Comparison of ENCODE assay signal across 1 cellular context in genomic region chr16:24075929-24076716, GRCh38.
A peak's percentile ranks its signal among the peaks of the same experiment; 100 is the strongest.
TF ChIP-seq lines count a peak whose summit lies in the region.

No MANE protein-coding gene starts in this region.

TF ChIP-seq in K562, 482 proteins besides CTCF, POLR2A, EP300 and RAD21 (continued from another document):
- TF ChIP-seq ATF3 (IDR thresholded peaks at IDR 0.05) = peak; percentile 84
- TF ChIP-seq ATF3 (CRISPR knock-in tag; conservative IDR thresholded peaks at IDR 0.05) = no peak
- TF ChIP-seq NELFE (IDR thresholded peaks at IDR 0.05; ENCODE audit: insufficient read depth, insufficient read length) = no peak
- no peak for TF ChIP-seq POLR2AphosphoS2 (IDR thresholded peaks at IDR 0.05; ENCODE audit: low read length)
- TF ChIP-seq MAZ (CRISPR knock-in tag; conservative IDR thresholded peaks at IDR 0.05 in 1 of 2, IDR thresholded peaks at IDR 0.05 in 1 of 2) = 0 out of 4 replicates have a peak, but pooled peaks of 1 of the 2 experiments have one; percentile 17
- no peak for TF ChIP-seq ZBTB1 (CRISPR knock-in tag; IDR thresholded peaks at IDR 0.05; ENCODE audit: borderline replicate concordance, low read depth)
- TF ChIP-seq ZNF507 (tag; conservative IDR thresholded peaks at IDR 0.05) = no peak
- peak; percentile 70 for TF ChIP-seq CBFA2T3 (IDR thresholded peaks at IDR 0.05)
- no peak for TF ChIP-seq MIER1 (IDR thresholded peaks at IDR 0.05; ENCODE audit: low read depth)
- peak; percentile 53 for TF ChIP-seq ARID1B (IDR thresholded peaks at IDR 0.05)
- TF ChIP-seq NBN (IDR thresholded peaks at IDR 0.05; ENCODE audit: low read depth) = no peak
- TF ChIP-seq ELF1 (tag; IDR thresholded peaks at IDR 0.05) = no peak
- no peak for TF ChIP-seq ZNF696 (CRISPR knock-in tag; conservative IDR thresholded peaks at IDR 0.05)
- TF ChIP-seq ZNF23 (CRISPR knock-in tag; IDR thresholded peaks at IDR 0.05) = no peak
- TF ChIP-seq LCOR (CRISPR knock-in tag; IDR thresholded peaks at IDR 0.05) = peak; percentile 35; the same call in 1 of the 2 replicates
- TF ChIP-seq SMARCC2 (IDR thresholded peaks at IDR 0.05; ENCODE audit: low read depth) = no peak
- TF ChIP-seq MEIS2 (IDR thresholded peaks at IDR 0.05; ENCODE audit: partially characterized antibody) = peak; percentile 24
- no peak for TF ChIP-seq THAP7 (CRISPR knock-in tag; IDR thresholded peaks at IDR 0.05)
- TF ChIP-seq ZNF354B (CRISPR knock-in tag; IDR thresholded peaks at IDR 0.05) = no peak
- TF ChIP-seq CTBP1 (IDR thresholded peaks at IDR 0.05; ENCODE audit: borderline replicate concordance) = peak; percentile 47
- TF ChIP-seq TCF3 (CRISPR knock-in tag; IDR thresholded peaks at IDR 0.05) = peak; percentile 47
- TF ChIP-seq NCOA4 (IDR thresholded peaks at IDR 0.05; ENCODE audit: partially characterized antibody) = no peak
- TF ChIP-seq ZNF197 (CRISPR knock-in tag; IDR thresholded peaks at IDR 0.05; ENCODE audit: low read depth) = no peak
- TF ChIP-seq MNT (conservative IDR thresholded peaks at IDR 0.05) = peak; percentile 13 to 42; a peak in 1 of 4 replicates
- TF ChIP-seq CBFA2T2 (conservative IDR thresholded peaks at IDR 0.05) = peak; percentile 40
- TF ChIP-seq ATF7 (IDR thresholded peaks at IDR 0.05) = peak; percentile 16; the same call in 1 of the 2 replicates
- no peak for TF ChIP-seq ZNF277 (CRISPR knock-in tag; IDR thresholded peaks at IDR 0.05; ENCODE audit: borderline replicate concordance)
- no peak for TF ChIP-seq ETV1 (tag; conservative IDR thresholded peaks at IDR 0.05; ENCODE audit: low read depth)
- no peak for TF ChIP-seq CSDE1 (IDR thresholded peaks at IDR 0.05)
- TF ChIP-seq JUND (IDR thresholded peaks at IDR 0.05; ENCODE audit: borderline replicate concordance, low read depth, low read length) = peak; percentile 90
- TF ChIP-seq JUND (tag; IDR thresholded peaks at IDR 0.05; ENCODE audit: borderline replicate concordance, low read depth, low read length) = peak; percentile 85; the same call in 1 of the 3 replicates
- peak; percentile 43 for TF ChIP-seq SMAD4 (CRISPR knock-in tag; conservative IDR thresholded peaks at IDR 0.05)
- TF ChIP-seq RFX1 (IDR thresholded peaks at IDR 0.05) = 0 out of 2 replicates have a peak, but pooled peaks have one; percentile 8
- TF ChIP-seq ZBTB17 (CRISPR knock-in tag; IDR thresholded peaks at IDR 0.05) = peak; percentile 89
- TF ChIP-seq MLLT1 (IDR thresholded peaks at IDR 0.05) = peak in 1 of 2 experiments; percentile 88; a peak in 2 of 4 replicates
- TF ChIP-seq TAL1 (IDR thresholded peaks at IDR 0.05) = peak; percentile 36; the same call in 1 of the 2 replicates
- no peak for TF ChIP-seq ZBTB5 (IDR thresholded peaks at IDR 0.05)
- TF ChIP-seq VEZF1 (CRISPR knock-in tag; IDR thresholded peaks at IDR 0.05) = 0 out of 2 replicates have a peak, but pooled peaks have one; percentile 20
- no peak for TF ChIP-seq BMI1 (IDR thresholded peaks at IDR 0.05; ENCODE audit: low read length)
- peak; percentile 25; the same call in 1 of the 2 replicates for TF ChIP-seq ZEB2 (IDR thresholded peaks at IDR 0.05)
- TF ChIP-seq TRIM28 (IDR thresholded peaks at IDR 0.05) = no peak
